ENCODE assay signal across 27 cellular contexts in genomic region chr13:103537616-103538015, GRCh38.
"Had no signal": no experiment of that assay in that cellular context is flagged by ENCODE, and none has a peak within 500 bp of the region (broad histone marks: within the 10 kb centered on the region; RNA-seq: fewer than 3 reads in every experiment).

No MANE protein-coding gene starts in this region.

- H3K79me2 ChIP-seq: parathyroid adenoma had no signal

- H2AFZ ChIP-seq: parathyroid adenoma had no signal

- H3K27me3 Mint-ChIP-seq: natural killer cell treated with Interleukin-12 subunit alpha and Interleukin-12 subunit beta and Interleukin-15 and Interleukin-18, amount 100 ng/mL, for 72 hours; progenitor cell of endocrine pancreas; stimulated activated naive B cell treated with anti-CD40 and anti-IgM and Interleukin-4, amounts not matched to agents 10 μg/mL and 1 μg/mL and 100 μg/mL, for 72 hours; stimulated activated naive CD8-positive, alpha-beta T cell treated with anti-CD3 and anti-CD28 coated beads, Interleukin-15, Interleukin-2, amounts not matched to agents 100 ng/mL and 50 ng/mL, for 24 hours had no signal

- H3K27ac Mint-ChIP-seq: natural killer cell treated with Interleukin-12 subunit alpha and Interleukin-12 subunit beta and Interleukin-15 and Interleukin-18, amount 100 ng/mL, for 72 hours; progenitor cell of endocrine pancreas; stimulated activated effector memory CD8-positive, alpha-beta T cell treated with anti-CD3 and anti-CD28 coated beads, Interleukin-12 subunit alpha, Interleukin-12 subunit beta, amount 100 ng/mL, for 72 hours; stimulated activated naive B cell treated with anti-CD40 and anti-IgM and Interleukin-4, amounts not matched to agents 10 μg/mL and 1 μg/mL and 100 μg/mL, for 72 hours; stimulated activated naive CD8-positive, alpha-beta T cell treated with anti-CD3 and anti-CD28 coated beads, Interleukin-15, Interleukin-2, amounts not matched to agents 100 ng/mL and 50 ng/mL, for 24 hours had no signal

- H3K4me1 ChIP-seq: parathyroid adenoma, psoas muscle, right lobe of liver, sigmoid colon, stomach, thyroid gland, tibial nerve, upper lobe of left lung, vagina had no signal

- H3K9ac ChIP-seq: neural progenitor cell, parathyroid adenoma had no signal

- H3K9me3 ChIP-seq: ovary, psoas muscle, right lobe of liver, sigmoid colon, thoracic aorta, thyroid gland, tibial nerve, upper lobe of left lung, vagina had no signal

- DNase-seq: occipital lobe; ovary; posterior cingulate gyrus; psoas muscle; right cardiac atrium; right lobe of liver; sigmoid colon; small intestine; stimulated activated CD4-positive, alpha-beta T cell treated with anti-CD3 and anti-CD28 coated beads, Interleukin-15, amount 100 ng/mL, for 24 hours; stimulated activated CD4-positive, alpha-beta T cell treated with anti-CD3 and anti-CD28 coated beads, Interleukin-2, amount 100 ng/mL, for 24 hours; stimulated activated CD4-positive, alpha-beta T cell treated with anti-CD3 and anti-CD28 coated beads, Interleukin-2, amount 100 ng/mL, for 48 hours; stimulated activated CD4-positive, alpha-beta T cell treated with anti-CD3 and anti-CD28 coated beads, Interleukin-4, amount 100 ng/mL, for 24 hours; stimulated activated naive B cell treated with anti-CD40 and anti-IgM and Interleukin-4, amounts not matched to agents 10 μg/mL and 1 μg/mL and 100 μg/mL, for 72 hours; stimulated activated naive CD4-positive, alpha-beta T cell treated with Interleukin-2 at 50 U/mL for 16 hours; stomach; thyroid gland; trophoblast cell; upper lobe of left lung had no signal

- H3K4me3 Mint-ChIP-seq: natural killer cell treated with Interleukin-12 subunit alpha and Interleukin-12 subunit beta and Interleukin-15 and Interleukin-18, amount 100 ng/mL, for 72 hours; neural progenitor cell; stimulated activated effector memory CD8-positive, alpha-beta T cell treated with anti-CD3 and anti-CD28 coated beads, Interleukin-12 subunit alpha, Interleukin-12 subunit beta, amount 100 ng/mL, for 72 hours; stimulated activated naive B cell treated with anti-CD40 and anti-IgM and Interleukin-4, amounts not matched to agents 10 μg/mL and 1 μg/mL and 100 μg/mL, for 72 hours; stimulated activated naive CD8-positive, alpha-beta T cell treated with anti-CD3 and anti-CD28 coated beads, Interleukin-15, Interleukin-2, amounts not matched to agents 100 ng/mL and 50 ng/mL, for 24 hours had no signal

- H3K27me3 ChIP-seq: neural progenitor cell, ovary, right lobe of liver, sigmoid colon, stomach, thyroid gland, tibial nerve, upper lobe of left lung, vagina had no signal

- H3K4me1 Mint-ChIP-seq: stimulated activated effector memory CD8-positive, alpha-beta T cell treated with anti-CD3 and anti-CD28 coated beads, Interleukin-12 subunit alpha, Interleukin-12 subunit beta, amount 100 ng/mL, for 72 hours; stimulated activated naive B cell treated with anti-CD40 and anti-IgM and Interleukin-4, amounts not matched to agents 10 μg/mL and 1 μg/mL and 100 μg/mL, for 72 hours had no signal

- H3K27ac ChIP-seq: neural progenitor cell, ovary, parathyroid adenoma, psoas muscle, right lobe of liver, sigmoid colon, stomach, thoracic aorta, thyroid gland, tibial nerve, upper lobe of left lung, vagina had no signal

- H3K4me2 ChIP-seq: neural progenitor cell had no signal

- H3K36me3 Mint-ChIP-seq: natural killer cell treated with Interleukin-12 subunit alpha and Interleukin-12 subunit beta and Interleukin-15 and Interleukin-18, amount 100 ng/mL, for 72 hours; neural progenitor cell; stimulated activated effector memory CD8-positive, alpha-beta T cell treated with anti-CD3 and anti-CD28 coated beads, Interleukin-12 subunit alpha, Interleukin-12 subunit beta, amount 100 ng/mL, for 72 hours; stimulated activated naive B cell treated with anti-CD40 and anti-IgM and Interleukin-4, amounts not matched to agents 10 μg/mL and 1 μg/mL and 100 μg/mL, for 72 hours had no signal
